Comparison of ENCODE assay signal across 1 cellular context in the genomic region with DNA sequence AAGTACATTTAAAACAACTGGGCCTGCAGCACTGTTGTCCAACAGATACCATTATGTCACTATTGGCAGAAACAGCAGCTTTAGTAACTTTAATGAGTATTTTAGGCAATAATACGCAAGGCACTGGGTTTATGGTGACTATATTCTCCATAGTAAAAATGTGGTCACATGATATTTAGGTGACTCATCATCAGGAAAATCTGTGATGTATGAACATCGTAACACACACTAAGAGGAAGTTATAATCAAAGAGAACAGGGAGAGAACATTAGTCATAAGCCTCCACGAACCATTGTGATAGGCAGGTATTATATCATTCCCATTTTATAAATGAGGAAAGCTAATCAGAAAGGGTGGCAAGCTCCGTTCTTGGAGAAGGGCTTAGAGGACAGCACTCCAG.
TF ChIP-seq lines count a peak whose summit lies in the region.

No MANE protein-coding gene starts in this region.

TF ChIP-seq in HEK293, 187 proteins besides CTCF, POLR2A, EP300 and RAD21 (continued from another document):
- TF ChIP-seq, protein P1, sequence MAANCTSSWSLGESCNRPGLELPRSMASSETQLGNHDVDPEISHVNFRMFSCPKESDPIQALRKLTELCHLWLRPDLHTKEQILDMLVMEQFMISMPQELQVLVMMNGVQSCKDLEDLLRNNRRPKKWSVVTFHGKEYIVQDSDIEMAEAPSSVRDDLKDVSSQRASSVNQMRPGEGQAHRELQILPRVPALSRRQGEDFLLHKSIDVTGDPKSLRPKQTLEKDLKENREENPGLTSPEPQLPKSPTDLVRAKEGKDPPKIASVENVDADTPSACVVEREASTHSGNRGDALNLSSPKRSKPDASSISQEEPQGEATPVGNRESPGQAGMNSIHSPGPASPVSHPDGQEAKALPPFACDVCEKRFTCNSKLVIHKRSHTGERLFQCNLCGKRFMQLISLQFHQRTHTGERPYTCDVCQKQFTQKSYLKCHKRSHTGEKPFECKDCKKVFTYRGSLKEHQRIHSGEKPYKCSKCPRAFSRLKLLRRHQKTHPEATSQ (tag by site-specific recombination; IDR thresholded peaks at IDR 0.05), result no peak
- TF ChIP-seq, protein P2, sequence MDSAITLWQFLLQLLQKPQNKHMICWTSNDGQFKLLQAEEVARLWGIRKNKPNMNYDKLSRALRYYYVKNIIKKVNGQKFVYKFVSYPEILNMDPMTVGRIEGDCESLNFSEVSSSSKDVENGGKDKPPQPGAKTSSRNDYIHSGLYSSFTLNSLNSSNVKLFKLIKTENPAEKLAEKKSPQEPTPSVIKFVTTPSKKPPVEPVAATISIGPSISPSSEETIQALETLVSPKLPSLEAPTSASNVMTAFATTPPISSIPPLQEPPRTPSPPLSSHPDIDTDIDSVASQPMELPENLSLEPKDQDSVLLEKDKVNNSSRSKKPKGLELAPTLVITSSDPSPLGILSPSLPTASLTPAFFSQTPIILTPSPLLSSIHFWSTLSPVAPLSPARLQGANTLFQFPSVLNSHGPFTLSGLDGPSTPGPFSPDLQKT (IDR thresholded peaks at IDR 0.05; ENCODE audit: borderline replicate concordance, low read depth, low read length), result no peak
- TF ChIP-seq, protein P3, sequence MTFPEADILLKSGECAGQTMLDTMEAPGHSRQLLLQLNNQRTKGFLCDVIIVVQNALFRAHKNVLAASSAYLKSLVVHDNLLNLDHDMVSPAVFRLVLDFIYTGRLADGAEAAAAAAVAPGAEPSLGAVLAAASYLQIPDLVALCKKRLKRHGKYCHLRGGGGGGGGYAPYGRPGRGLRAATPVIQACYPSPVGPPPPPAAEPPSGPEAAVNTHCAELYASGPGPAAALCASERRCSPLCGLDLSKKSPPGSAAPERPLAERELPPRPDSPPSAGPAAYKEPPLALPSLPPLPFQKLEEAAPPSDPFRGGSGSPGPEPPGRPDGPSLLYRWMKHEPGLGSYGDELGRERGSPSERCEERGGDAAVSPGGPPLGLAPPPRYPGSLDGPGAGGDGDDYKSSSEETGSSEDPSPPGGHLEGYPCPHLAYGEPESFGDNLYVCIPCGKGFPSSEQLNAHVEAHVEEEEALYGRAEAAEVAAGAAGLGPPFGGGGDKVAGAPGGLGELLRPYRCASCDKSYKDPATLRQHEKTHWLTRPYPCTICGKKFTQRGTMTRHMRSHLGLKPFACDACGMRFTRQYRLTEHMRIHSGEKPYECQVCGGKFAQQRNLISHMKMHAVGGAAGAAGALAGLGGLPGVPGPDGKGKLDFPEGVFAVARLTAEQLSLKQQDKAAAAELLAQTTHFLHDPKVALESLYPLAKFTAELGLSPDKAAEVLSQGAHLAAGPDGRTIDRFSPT (tag by site-specific recombination; IDR thresholded peaks at IDR 0.05), result no peak
- TF ChIP-seq ZNF335 (tag by site-specific recombination; conservative IDR thresholded peaks at IDR 0.05), result peak; percentile 20; the same call in 1 of the 2 replicates
- TF ChIP-seq, protein P4, sequence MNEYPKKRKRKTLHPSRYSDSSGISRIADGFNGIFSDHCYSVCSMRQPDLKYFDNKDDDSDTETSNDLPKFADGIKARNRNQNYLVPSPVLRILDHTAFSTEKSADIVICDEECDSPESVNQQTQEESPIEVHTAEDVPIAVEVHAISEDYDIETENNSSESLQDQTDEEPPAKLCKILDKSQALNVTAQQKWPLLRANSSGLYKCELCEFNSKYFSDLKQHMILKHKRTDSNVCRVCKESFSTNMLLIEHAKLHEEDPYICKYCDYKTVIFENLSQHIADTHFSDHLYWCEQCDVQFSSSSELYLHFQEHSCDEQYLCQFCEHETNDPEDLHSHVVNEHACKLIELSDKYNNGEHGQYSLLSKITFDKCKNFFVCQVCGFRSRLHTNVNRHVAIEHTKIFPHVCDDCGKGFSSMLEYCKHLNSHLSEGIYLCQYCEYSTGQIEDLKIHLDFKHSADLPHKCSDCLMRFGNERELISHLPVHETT (tag by site-specific recombination; IDR thresholded peaks at IDR 0.05), result no peak
- TF ChIP-seq ZNF747 (tag by site-specific recombination; IDR thresholded peaks at IDR 0.05), result no peak
- TF ChIP-seq ZNF629 (tag by site-specific recombination; IDR thresholded peaks at IDR 0.05), result peak; percentile 84
- TF ChIP-seq KLF1 (tag by site-specific recombination; IDR thresholded peaks at IDR 0.05), result no peak
- TF ChIP-seq ZNF558 (tag by site-specific recombination; IDR thresholded peaks at IDR 0.05), result no peak
- TF ChIP-seq ZNF112 (tag by site-specific recombination; IDR thresholded peaks at IDR 0.05), result no peak
- no peak for TF ChIP-seq ZNF37A (tag by site-specific recombination; IDR thresholded peaks at IDR 0.05)
- TF ChIP-seq, protein P5, sequence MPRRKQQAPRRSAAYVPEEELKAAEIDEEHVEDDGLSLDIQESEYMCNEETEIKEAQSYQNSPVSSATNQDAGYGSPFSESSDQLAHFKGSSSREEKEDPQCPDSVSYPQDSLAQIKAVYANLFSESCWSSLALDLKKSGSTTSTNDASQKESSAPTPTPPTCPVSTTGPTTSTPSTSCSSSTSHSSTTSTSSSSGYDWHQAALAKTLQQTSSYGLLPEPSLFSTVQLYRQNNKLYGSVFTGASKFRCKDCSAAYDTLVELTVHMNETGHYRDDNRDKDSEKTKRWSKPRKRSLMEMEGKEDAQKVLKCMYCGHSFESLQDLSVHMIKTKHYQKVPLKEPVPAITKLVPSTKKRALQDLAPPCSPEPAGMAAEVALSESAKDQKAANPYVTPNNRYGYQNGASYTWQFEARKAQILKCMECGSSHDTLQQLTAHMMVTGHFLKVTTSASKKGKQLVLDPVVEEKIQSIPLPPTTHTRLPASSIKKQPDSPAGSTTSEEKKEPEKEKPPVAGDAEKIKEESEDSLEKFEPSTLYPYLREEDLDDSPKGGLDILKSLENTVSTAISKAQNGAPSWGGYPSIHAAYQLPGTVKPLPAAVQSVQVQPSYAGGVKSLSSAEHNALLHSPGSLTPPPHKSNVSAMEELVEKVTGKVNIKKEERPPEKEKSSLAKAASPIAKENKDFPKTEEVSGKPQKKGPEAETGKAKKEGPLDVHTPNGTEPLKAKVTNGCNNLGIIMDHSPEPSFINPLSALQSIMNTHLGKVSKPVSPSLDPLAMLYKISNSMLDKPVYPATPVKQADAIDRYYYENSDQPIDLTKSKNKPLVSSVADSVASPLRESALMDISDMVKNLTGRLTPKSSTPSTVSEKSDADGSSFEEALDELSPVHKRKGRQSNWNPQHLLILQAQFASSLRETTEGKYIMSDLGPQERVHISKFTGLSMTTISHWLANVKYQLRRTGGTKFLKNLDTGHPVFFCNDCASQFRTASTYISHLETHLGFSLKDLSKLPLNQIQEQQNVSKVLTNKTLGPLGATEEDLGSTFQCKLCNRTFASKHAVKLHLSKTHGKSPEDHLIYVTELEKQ (tag by site-specific recombination; IDR thresholded peaks at IDR 0.05; ENCODE audit: borderline replicate concordance), result no peak
- TF ChIP-seq ZBTB48 (tag by site-specific recombination; IDR thresholded peaks at IDR 0.05), result no peak
- TF ChIP-seq, protein P6, sequence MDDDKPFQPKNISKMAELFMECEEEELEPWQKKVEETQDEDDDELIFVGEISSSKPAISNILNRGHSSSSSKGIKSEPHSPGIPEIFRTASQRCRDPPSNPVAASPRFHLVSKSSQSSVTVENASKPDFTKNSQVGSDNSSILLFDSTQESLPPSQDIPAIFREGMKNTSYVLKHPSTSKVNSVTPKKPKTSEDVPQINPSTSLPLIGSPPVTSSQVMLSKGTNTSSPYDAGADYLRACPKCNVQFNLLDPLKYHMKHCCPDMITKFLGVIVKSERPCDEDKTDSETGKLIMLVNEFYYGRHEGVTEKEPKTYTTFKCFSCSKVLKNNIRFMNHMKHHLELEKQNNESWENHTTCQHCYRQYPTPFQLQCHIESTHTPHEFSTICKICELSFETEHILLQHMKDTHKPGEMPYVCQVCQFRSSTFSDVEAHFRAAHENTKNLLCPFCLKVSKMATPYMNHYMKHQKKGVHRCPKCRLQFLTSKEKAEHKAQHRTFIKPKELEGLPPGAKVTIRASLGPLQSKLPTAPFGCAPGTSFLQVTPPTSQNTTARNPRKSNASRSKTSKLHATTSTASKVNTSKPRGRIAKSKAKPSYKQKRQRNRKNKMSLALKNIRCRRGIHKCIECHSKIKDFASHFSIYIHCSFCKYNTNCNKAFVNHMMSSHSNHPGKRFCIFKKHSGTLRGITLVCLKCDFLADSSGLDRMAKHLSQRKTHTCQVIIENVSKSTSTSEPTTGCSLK (tag by site-specific recombination; IDR thresholded peaks at IDR 0.05), result no peak
- TF ChIP-seq ZNF792 (tag by site-specific recombination; IDR thresholded peaks at IDR 0.05), result no peak
- TF ChIP-seq ZNF626 (tag by site-specific recombination; IDR thresholded peaks at IDR 0.05), result no peak
- TF ChIP-seq ZNF571 (tag by site-specific recombination; IDR thresholded peaks at IDR 0.05), result no peak
- TF ChIP-seq BCL11A (tag by site-specific recombination; IDR thresholded peaks at IDR 0.05; ENCODE audit: low read depth), result no peak
- TF ChIP-seq RBAK (tag by site-specific recombination; IDR thresholded peaks at IDR 0.05), result no peak
- TF ChIP-seq ZBTB21 (tag by site-specific recombination; IDR thresholded peaks at IDR 0.05), result peak; percentile 61
- TF ChIP-seq, protein P7, sequence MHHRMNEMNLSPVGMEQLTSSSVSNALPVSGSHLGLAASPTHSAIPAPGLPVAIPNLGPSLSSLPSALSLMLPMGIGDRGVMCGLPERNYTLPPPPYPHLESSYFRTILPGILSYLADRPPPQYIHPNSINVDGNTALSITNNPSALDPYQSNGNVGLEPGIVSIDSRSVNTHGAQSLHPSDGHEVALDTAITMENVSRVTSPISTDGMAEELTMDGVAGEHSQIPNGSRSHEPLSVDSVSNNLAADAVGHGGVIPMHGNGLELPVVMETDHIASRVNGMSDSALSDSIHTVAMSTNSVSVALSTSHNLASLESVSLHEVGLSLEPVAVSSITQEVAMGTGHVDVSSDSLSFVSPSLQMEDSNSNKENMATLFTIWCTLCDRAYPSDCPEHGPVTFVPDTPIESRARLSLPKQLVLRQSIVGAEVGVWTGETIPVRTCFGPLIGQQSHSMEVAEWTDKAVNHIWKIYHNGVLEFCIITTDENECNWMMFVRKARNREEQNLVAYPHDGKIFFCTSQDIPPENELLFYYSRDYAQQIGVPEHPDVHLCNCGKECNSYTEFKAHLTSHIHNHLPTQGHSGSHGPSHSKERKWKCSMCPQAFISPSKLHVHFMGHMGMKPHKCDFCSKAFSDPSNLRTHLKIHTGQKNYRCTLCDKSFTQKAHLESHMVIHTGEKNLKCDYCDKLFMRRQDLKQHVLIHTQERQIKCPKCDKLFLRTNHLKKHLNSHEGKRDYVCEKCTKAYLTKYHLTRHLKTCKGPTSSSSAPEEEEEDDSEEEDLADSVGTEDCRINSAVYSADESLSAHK (tag by site-specific recombination; IDR thresholded peaks at IDR 0.05), result no peak
- TF ChIP-seq, protein P8, sequence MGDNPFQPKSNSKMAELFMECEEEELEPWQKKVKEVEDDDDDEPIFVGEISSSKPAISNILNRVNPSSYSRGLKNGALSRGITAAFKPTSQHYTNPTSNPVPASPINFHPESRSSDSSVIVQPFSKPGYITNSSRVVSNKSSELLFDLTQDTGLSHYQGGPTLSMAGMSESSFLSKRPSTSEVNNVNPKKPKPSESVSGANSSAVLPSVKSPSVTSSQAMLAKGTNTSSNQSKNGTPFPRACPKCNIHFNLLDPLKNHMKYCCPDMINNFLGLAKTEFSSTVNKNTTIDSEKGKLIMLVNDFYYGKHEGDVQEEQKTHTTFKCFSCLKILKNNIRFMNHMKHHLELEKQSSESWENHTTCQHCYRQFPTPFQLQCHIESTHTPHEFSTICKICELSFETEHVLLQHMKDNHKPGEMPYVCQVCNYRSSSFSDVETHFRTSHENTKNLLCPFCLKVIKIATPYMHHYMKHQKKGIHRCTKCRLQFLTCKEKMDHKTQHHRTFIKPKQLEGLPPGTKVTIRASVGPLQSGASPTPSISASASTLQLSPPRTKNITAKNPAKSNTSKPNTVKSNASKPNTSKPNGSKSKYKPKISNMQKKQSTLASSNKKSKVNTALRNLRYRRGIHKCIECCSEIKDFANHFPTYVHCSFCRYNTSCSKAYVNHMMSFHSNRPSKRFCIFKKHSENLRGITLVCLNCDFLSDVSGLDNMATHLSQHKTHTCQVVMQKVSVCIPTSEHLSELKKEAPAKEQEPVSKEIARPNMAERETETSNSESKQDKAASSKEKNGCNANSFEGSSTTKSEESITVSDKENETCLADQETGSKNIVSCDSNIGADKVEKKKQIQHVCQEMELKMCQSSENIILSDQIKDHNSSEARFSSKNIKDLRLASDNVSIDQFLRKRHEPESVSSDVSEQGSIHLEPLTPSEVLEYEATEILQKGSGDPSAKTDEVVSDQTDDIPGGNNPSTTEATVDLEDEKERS (tag by site-specific recombination; IDR thresholded peaks at IDR 0.05), result no peak
- TF ChIP-seq KLF8 (tag by site-specific recombination; IDR thresholded peaks at IDR 0.05), result no peak
- TF ChIP-seq ZNF529 (tag by site-specific recombination; IDR thresholded peaks at IDR 0.05; ENCODE audit: insufficient replicate concordance), result no peak
- no peak for TF ChIP-seq ZNF157 (tag by site-specific recombination; IDR thresholded peaks at IDR 0.05)
- TF ChIP-seq SP7 (tag by site-specific recombination; IDR thresholded peaks at IDR 0.05), result peak; percentile 67
- no peak for TF ChIP-seq ZXDB (tag by site-specific recombination; IDR thresholded peaks at IDR 0.05)
- TF ChIP-seq ZNF140 (tag by site-specific recombination; IDR thresholded peaks at IDR 0.05), result no peak
- no peak for TF ChIP-seq HOXC10 (CRISPR knock-in tag; IDR thresholded peaks at IDR 0.05)
- no peak for TF ChIP-seq SCRT1 (tag by site-specific recombination; IDR thresholded peaks at IDR 0.05; ENCODE audit: borderline replicate concordance)
- no peak for TF ChIP-seq KLF16 (tag by site-specific recombination; IDR thresholded peaks at IDR 0.05)
